In the genomic region with DNA sequence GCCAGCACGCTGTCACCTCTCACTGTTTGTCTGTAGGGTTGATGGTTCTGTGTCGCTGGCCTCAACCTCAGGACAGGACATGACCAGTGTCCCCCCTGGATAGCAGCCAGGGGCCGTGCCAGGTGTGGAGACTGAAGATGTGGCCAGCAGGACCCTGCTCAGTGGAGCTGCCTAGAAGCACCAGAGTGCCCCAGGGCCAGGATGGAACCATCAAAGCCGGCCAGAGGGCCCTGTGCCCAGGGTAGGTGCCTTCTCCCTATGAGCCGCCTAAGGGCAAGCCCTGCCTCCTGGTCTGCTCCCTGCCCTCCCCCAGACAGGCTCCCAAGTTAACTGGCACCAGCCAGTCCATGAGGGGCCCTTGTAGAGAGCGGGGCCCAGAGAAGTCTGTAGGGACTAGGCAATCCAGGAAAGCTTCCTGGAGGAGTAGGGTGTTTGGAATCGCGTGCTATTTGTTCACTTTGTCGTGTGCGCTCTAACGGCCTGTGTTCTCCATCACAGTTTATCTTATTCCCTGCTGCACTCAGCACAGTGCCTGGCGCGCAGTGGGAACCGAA, we compare ENCODE assay signal across 9 cellular contexts. TPM values are rescaled to one million over a fixed set of nuclear protein-coding genes. Genes with fewer than 3 reads are reported as not detected.
A peak's percentile ranks its signal among the peaks of the same experiment; 100 is the strongest.
DNase-seq lines count a peak whose midpoint lies in the region; ATAC-seq and TF ChIP-seq lines count a peak whose summit lies in the region.
"Had no signal": no experiment of that assay in that cellular context is flagged by ENCODE, and none has a peak within 500 bp of the region (broad histone marks: within the 10 kb centered on the region; RNA-seq: fewer than 3 reads in every experiment).

No MANE protein-coding gene starts in this region.

- TF ChIP-seq CTCF in ascending aorta (IDR thresholded peaks at IDR 0.05) = no peak
- TF ChIP-seq CTCF in left lung (IDR thresholded peaks at IDR 0.05) = no peak
- no peak for TF ChIP-seq CTCF in tibial nerve (IDR thresholded peaks at IDR 0.05)

- H3K4me1 Mint-ChIP-seq in activated T-cell treated with anti-CD3 and anti-CD28 coated beads, Interleukin-2, amount 50 U/mL, for 4 hours (ENCODE audit: low read depth) = peaks cover 26% of the 10 kb centered on the region

- TF ChIP-seq EP300 in tibial nerve (IDR thresholded peaks at IDR 0.05) = no peak

- H3K4me3 ChIP-seq in ascending aorta (peak overlapping the region; percentile 86 to 90), left lung (peak overlapping the region; percentile 84 to 90), tibial nerve (peak overlapping the region; percentile 63 to 87 (median 80))

- 36 to 38% methylated on average over 14 of the region's 14 CpGs for WGBS in tibial nerve, 2 donors

- no peaks in the 10 kb centered on the region for H3K9me3 ChIP-seq in ascending aorta
- H3K9me3 ChIP-seq in left lung = no peaks in the 10 kb centered on the region
- H3K9me3 ChIP-seq in tibial nerve = no peaks in the 10 kb centered on the region

- H3K9me3 Mint-ChIP-seq in activated T-cell treated with anti-CD3 and anti-CD28 coated beads, Interleukin-2, amount 50 U/mL, for 4 hours = no peaks in the 10 kb centered on the region

- H3K27me3 Mint-ChIP-seq in activated T-cell treated with anti-CD3 and anti-CD28 coated beads, Interleukin-2, amount 50 U/mL, for 4 hours (ENCODE audit: low read depth) = no peaks in the 10 kb centered on the region

- peaks cover 3 to 16% of the 10 kb centered on the region in 2 donors for H3K4me1 ChIP-seq in ascending aorta
- H3K4me1 ChIP-seq in left lung = peaks cover 23 to 46% of the 10 kb centered on the region in 2 donors
- peaks cover 0 to 42% (median 26%) of the 10 kb centered on the region in 4 donors for H3K4me1 ChIP-seq in tibial nerve

- no peak for DNase-seq in activated T-cell treated with anti-CD3 and anti-CD28 coated beads, Interleukin-2, amount 50 U/mL, for 4 hours
- no peak for DNase-seq in activated T-cell treated with anti-CD3 and anti-CD28 coated beads, Interleukin-2, amount 50 U/mL, for 1 hour
- DNase-seq in ascending aorta (ENCODE audit: low spot score in 2 of 2) (no peak), left lung (peak; percentile 39 to 78), tibial nerve (ENCODE audit: low spot score in 2 of 2) (no peak), NCI-H1436 (lab: John Stamatoyannopoulos, UW) (no peak)

- H3K27me3 ChIP-seq in ascending aorta (no peaks in the 10 kb centered on the region), left lung (no peaks in the 10 kb centered on the region), tibial nerve (no peaks in the 10 kb centered on the region)

- no peak for TF ChIP-seq POLR2A in tibial nerve (IDR thresholded peaks at IDR 0.05)

- H3K36me3 Mint-ChIP-seq in activated T-cell treated with anti-CD3 and anti-CD28 coated beads, Interleukin-2, amount 50 U/mL, for 4 hours (ENCODE audit: insufficient read depth) = peaks cover 23% of the 10 kb centered on the region

- peak overlapping the region; percentile 92 for H3K4me3 Mint-ChIP-seq in activated T-cell treated with anti-CD3 and anti-CD28 coated beads, Interleukin-2, amount 50 U/mL, for 4 hours

- H3K36me3 ChIP-seq in ascending aorta (peaks cover 24 to 26% of the 10 kb centered on the region in 2 donors), left lung (peaks cover 0 to 29% of the 10 kb centered on the region in 2 donors), tibial nerve (peaks cover 7 to 26% (median 16%) of the 10 kb centered on the region in 3 donors)

- H3K27ac ChIP-seq in ascending aorta = peak overlapping the region; percentile 74 to 80
- H3K27ac ChIP-seq in left lung = peak overlapping the region in 1 of 2 donors; percentile 84
- H3K27ac ChIP-seq in tibial nerve = peak overlapping the region in 3 of 4 donors; percentile 75 to 92 (median 86)

- intact Hi-C loops in ascending aorta (cut with DNase I) (loop anchor here (1.0 to 2.0 kb wide), 2 partner anchors 16 to 197 kb away; partner anchors contain the start of genes MSRB1 and TRAF7), left lung (cut with DNase I) (no loop called here)

- no peak for ATAC-seq in activated T-cell treated with anti-CD3 and anti-CD28 coated beads, Interleukin-2, amount 50 U/mL, for 4 hours
- ATAC-seq in left lung = no peak
- no peak for ATAC-seq in GM18511 (IDR thresholded peaks at IDR 0.05; ENCODE audit: unreplicated experiment)
- ATAC-seq in GM19328 (IDR thresholded peaks at IDR 0.05; ENCODE audit: unreplicated experiment) = no peak

RNA-seq across cellular contexts. Expression of gene NDUFB10, which starts 0.5 kb away (rescaled TPM):
- total RNA-seq in activated T-cell treated with anti-CD3 and anti-CD28 coated beads, Interleukin-2, amount 50 U/mL, for 4 hours = 100 to 1,000 TPM; 115 to 143 (median 117) TPM
- total RNA-seq in ascending aorta (68.2 TPM), left lung (100 to 1,000 TPM in 1 of 2 donors, 10 to 100 TPM in 1; 97.8 to 102 TPM), tibial nerve (100 to 1,000 TPM in 2 of 4 donors, 10 to 100 TPM in 2; 86.9 to 136 (median 116) TPM)

RNA-seq across cellular contexts. Expression of gene RPL3L, which starts 4.3 kb away (rescaled TPM):
- not detected for total RNA-seq in activated T-cell treated with anti-CD3 and anti-CD28 coated beads, Interleukin-2, amount 50 U/mL, for 4 hours
- total RNA-seq in ascending aorta (not detected), left lung (under 1 TPM in 1 of 2 donors, not detected in 1; 0.13 TPM), tibial nerve (not detected)
- total RNA-seq: RPMI7951 had no signal

RNA-seq across cellular contexts. Expression of gene RPS2, which starts 5.8 kb away (rescaled TPM):
- 1,000 to 10,000 TPM; 5,588 to 5,699 (median 5,621) TPM for total RNA-seq in activated T-cell treated with anti-CD3 and anti-CD28 coated beads, Interleukin-2, amount 50 U/mL, for 4 hours
- total RNA-seq in ascending aorta = 2,866 TPM
- total RNA-seq in left lung = 1,000 to 10,000 TPM; 1,832 to 2,162 TPM
- total RNA-seq in tibial nerve = 1,000 to 10,000 TPM; 1,591 to 3,468 (median 1,745) TPM

RNA-seq across cellular contexts. Expression of gene RNF151, which starts 7.9 kb away (rescaled TPM):
- total RNA-seq in activated T-cell treated with anti-CD3 and anti-CD28 coated beads, Interleukin-2, amount 50 U/mL, for 4 hours = under 1 TPM in 2 of 3 donors, not detected in 1; 0.40 to 0.42 TPM
- total RNA-seq in ascending aorta = not detected
- total RNA-seq in left lung = not detected
- total RNA-seq in tibial nerve = not detected
- total RNA-seq: RPMI7951 had no signal

RNA-seq across cellular contexts. Expression of gene TBL3, which starts 13.1 kb away (rescaled TPM):
- total RNA-seq in activated T-cell treated with anti-CD3 and anti-CD28 coated beads, Interleukin-2, amount 50 U/mL, for 4 hours = 100 to 1,000 TPM; 146 to 159 (median 156) TPM
- 55.7 TPM for total RNA-seq in ascending aorta
- 10 to 100 TPM; 25.8 to 30.9 TPM for total RNA-seq in left lung
- 10 to 100 TPM; 37.6 to 70.8 (median 46.2) TPM for total RNA-seq in tibial nerve

Comparison
In these comparisons a context has a peak if more than half of its experiments do, and no peak if none do; other contexts are left out.
1. DNase-seq: peak in left lung (2 of 2); none in activated T-cell treated with anti-CD3 and anti-CD28 coated beads, Interleukin-2, amount 50 U/mL, for 4 hours (single experiment), activated T-cell treated with anti-CD3 and anti-CD28 coated beads, Interleukin-2, amount 50 U/mL, for 1 hour (single experiment), ascending aorta (0 of 2), tibial nerve (0 of 2) and NCI-H1436 (single experiment).
2. Peak in every context shown above with its lines, with median percentiles within 50 percentile points of each other: H3K4me3 ChIP-seq.